ENCODE assay signal across 1 cellular context in the genomic region with DNA sequence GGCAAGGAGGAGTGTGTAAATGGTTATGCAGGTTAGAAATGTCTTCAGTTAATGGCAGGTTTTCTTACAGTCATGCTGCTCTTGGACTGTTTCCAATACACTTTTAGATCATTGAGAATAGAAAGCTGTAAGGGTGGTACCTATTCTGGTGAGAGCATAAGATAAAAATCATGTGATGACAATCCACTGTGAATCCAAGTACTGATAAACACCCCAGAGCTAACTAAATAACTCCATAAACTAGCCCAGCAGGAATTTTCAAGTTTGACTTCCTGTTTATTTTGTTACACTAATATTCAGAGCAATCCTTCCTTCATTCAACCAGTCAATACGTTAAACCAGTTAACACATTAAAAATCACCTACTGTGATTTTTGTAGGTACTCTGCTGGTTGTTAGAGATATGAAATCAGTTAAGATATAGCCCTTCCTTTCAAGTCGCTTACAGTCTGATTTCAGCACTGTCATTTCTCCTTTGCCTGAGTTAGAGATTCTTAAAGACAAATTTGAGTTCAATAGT.
TF ChIP-seq lines count a peak whose summit lies in the region.

No MANE protein-coding gene starts in this region.

TF ChIP-seq in IMR-90, 13 proteins besides CTCF, POLR2A, EP300 and RAD21:
- TF ChIP-seq NFE2L2 (IDR thresholded peaks at IDR 0.05; ENCODE audit: low read depth, low read length) (no peak), BHLHE40 (IDR thresholded peaks at IDR 0.05; ENCODE audit: low read depth, low read length) (no peak), MXI1 (IDR thresholded peaks at IDR 0.05; ENCODE audit: borderline replicate concordance, low read depth, low read length) (no peak), ELK1 (IDR thresholded peaks at IDR 0.05; ENCODE audit: borderline replicate concordance, low read depth, low read length) (no peak), CHD1 (IDR thresholded peaks at IDR 0.05; ENCODE audit: low read depth, low read length) (no peak), CEBPB (IDR thresholded peaks at IDR 0.05; ENCODE audit: low read depth, low read length) (no peak), RCOR1 (IDR thresholded peaks at IDR 0.05; ENCODE audit: insufficient replicate concordance, low read length) (no peak), MAFK (IDR thresholded peaks at IDR 0.05; ENCODE audit: low read depth, low read length) (no peak), RFX5 (IDR thresholded peaks at IDR 0.05; ENCODE audit: low read depth, low read length) (no peak), SMC3 (IDR thresholded peaks at IDR 0.05; ENCODE audit: low read depth, low read length) (no peak), MAZ (IDR thresholded peaks at IDR 0.05; ENCODE audit: borderline replicate concordance, low read depth, low read length) (no peak), FOS (IDR thresholded peaks at IDR 0.05; ENCODE audit: low read depth, low read length) (no peak)
- TF ChIP-seq, protein P1, sequence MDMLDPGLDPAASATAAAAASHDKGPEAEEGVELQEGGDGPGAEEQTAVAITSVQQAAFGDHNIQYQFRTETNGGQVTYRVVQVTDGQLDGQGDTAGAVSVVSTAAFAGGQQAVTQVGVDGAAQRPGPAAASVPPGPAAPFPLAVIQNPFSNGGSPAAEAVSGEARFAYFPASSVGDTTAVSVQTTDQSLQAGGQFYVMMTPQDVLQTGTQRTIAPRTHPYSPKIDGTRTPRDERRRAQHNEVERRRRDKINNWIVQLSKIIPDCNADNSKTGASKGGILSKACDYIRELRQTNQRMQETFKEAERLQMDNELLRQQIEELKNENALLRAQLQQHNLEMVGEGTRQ (IDR thresholded peaks at IDR 0.05; ENCODE audit: low read depth, low read length): no peak
